Comparison of ENCODE assay signal across 1 cellular context in genomic region chr10:79296431-79296830, GRCh38.
A peak's percentile ranks its signal among the peaks of the same experiment; 100 is the strongest.
TF ChIP-seq lines count a peak whose summit lies in the region.

No MANE protein-coding gene starts in this region.

TF ChIP-seq in K562, 482 proteins besides CTCF, POLR2A, EP300 and RAD21:
- no peak for TF ChIP-seq ZNF655 (CRISPR knock-in tag; IDR thresholded peaks at IDR 0.05)
- peak; percentile 71 for TF ChIP-seq RBM22 (IDR thresholded peaks at IDR 0.05; ENCODE audit: low read depth, low read length, poor library complexity, severe bottlenecking)
